2 cellular contexts compared by ENCODE assay signal in genomic region chr4:7659429-7660175, GRCh38.
A peak's percentile ranks its signal among the peaks of the same experiment; 100 is the strongest.
TF ChIP-seq lines count a peak whose summit lies in the region.

No MANE protein-coding gene starts in this region.

TF ChIP-seq in IMR-90, 13 proteins besides CTCF, POLR2A, EP300 and RAD21:
- TF ChIP-seq CHD1 (IDR thresholded peaks at IDR 0.05; ENCODE audit: low read depth, low read length) (no peak), ELK1 (IDR thresholded peaks at IDR 0.05; ENCODE audit: borderline replicate concordance, low read depth, low read length) (no peak), CEBPB (IDR thresholded peaks at IDR 0.05; ENCODE audit: low read depth, low read length) (no peak), SMC3 (IDR thresholded peaks at IDR 0.05; ENCODE audit: low read depth, low read length) (no peak), RCOR1 (IDR thresholded peaks at IDR 0.05; ENCODE audit: insufficient replicate concordance, low read length) (no peak), MXI1 (IDR thresholded peaks at IDR 0.05; ENCODE audit: borderline replicate concordance, low read depth, low read length) (no peak), MAFK (IDR thresholded peaks at IDR 0.05; ENCODE audit: low read depth, low read length) (no peak), MAZ (IDR thresholded peaks at IDR 0.05; ENCODE audit: borderline replicate concordance, low read depth, low read length) (no peak), FOS (IDR thresholded peaks at IDR 0.05; ENCODE audit: low read depth, low read length) (no peak), NFE2L2 (IDR thresholded peaks at IDR 0.05; ENCODE audit: low read depth, low read length) (no peak), USF2 (IDR thresholded peaks at IDR 0.05; ENCODE audit: low read depth, low read length) (no peak), BHLHE40 (IDR thresholded peaks at IDR 0.05; ENCODE audit: low read depth, low read length) (no peak), RFX5 (IDR thresholded peaks at IDR 0.05; ENCODE audit: low read depth, low read length) (no peak)
TF ChIP-seq in IMR-90: peak in this region for 0.

TF ChIP-seq in HepG2, 621 proteins besides CTCF, POLR2A, EP300 and RAD21:
- TF ChIP-seq ZNF629 (CRISPR knock-in tag; conservative IDR thresholded peaks at IDR 0.05) (peak; percentile 67), ZNF597 (CRISPR knock-in tag; IDR thresholded peaks at IDR 0.05) (no peak)
